Comparison of ENCODE assay signal across 27 cellular contexts in genomic region chrX:36407886-36408285, GRCh38.
"Had no signal": no experiment of that assay in that cellular context is flagged by ENCODE, and none has a peak within 500 bp of the region (broad histone marks: within the 10 kb centered on the region; RNA-seq: fewer than 3 reads in every experiment).

No MANE protein-coding gene starts in this region.

- H3K9me3 Mint-ChIP-seq: activated CD8-positive, alpha-beta T cell treated with anti-CD3 and anti-CD28 coated beads for 36 hours; activated naive CD8-positive, alpha-beta T cell treated with anti-CD3 and anti-CD28 coated beads, Interleukin-2, amount 10 ng/mL, durations not matched to agents 7 days and 5 days; T-helper 1 cell treated with Interleukin-12 subunit alpha and Interleukin-12 subunit beta and Interleukin-4 antibody, amounts not matched to agents 30 μg/mL and 1 μg/mL, for 36 hours had no signal

- H3K9me3 ChIP-seq: body of pancreas, SJSA1 had no signal

- FAIRE-seq: bronchial epithelial cell had no signal

- H3K36me3 Mint-ChIP-seq: activated naive CD8-positive, alpha-beta T cell treated with anti-CD3 and anti-CD28 coated beads, Interleukin-2, amount 10 ng/mL, durations not matched to agents 7 days and 5 days had no signal

- H3K36me3 ChIP-seq: SJSA1 had no signal

- H3K27me3 ChIP-seq: body of pancreas, SJSA1 had no signal

- H3K27me3 Mint-ChIP-seq: activated CD8-positive, alpha-beta T cell treated with anti-CD3 and anti-CD28 coated beads for 36 hours; activated naive CD8-positive, alpha-beta T cell treated with anti-CD3 and anti-CD28 coated beads, Interleukin-2, amount 10 ng/mL, durations not matched to agents 7 days and 5 days had no signal

- H3K4me3 Mint-ChIP-seq: activated CD8-positive, alpha-beta T cell treated with anti-CD3 and anti-CD28 coated beads for 36 hours; activated naive CD8-positive, alpha-beta T cell treated with anti-CD3 and anti-CD28 coated beads, Interleukin-2, amount 10 ng/mL, durations not matched to agents 7 days and 5 days; T-helper 1 cell treated with Interleukin-12 subunit alpha and Interleukin-12 subunit beta and Interleukin-4 antibody, amounts not matched to agents 30 μg/mL and 1 μg/mL, for 36 hours had no signal

- H3K4me1 Mint-ChIP-seq: activated naive CD8-positive, alpha-beta T cell treated with anti-CD3 and anti-CD28 coated beads, Interleukin-2, amount 10 ng/mL, durations not matched to agents 7 days and 5 days had no signal

- H3K27ac ChIP-seq: body of pancreas, coronary artery, RWPE1, SJSA1 had no signal

- H3K4me1 ChIP-seq: body of pancreas, SJSA1 had no signal

- DNase-seq: activated CD4-positive, alpha-beta T cell treated with anti-CD3 and anti-CD28 coated beads for 4 hours; activated CD8-positive, alpha-beta memory T cell treated with anti-CD3 and anti-CD28 coated beads, Interleukin-2, amount 50 U/mL, for 4 hours; activated CD8-positive, alpha-beta T cell treated with anti-CD3 and anti-CD28 coated beads for 36 hours; activated naive CD4-positive, alpha-beta T cell treated with anti-CD3 and anti-CD28 coated beads, Interleukin-2, amount 50 U/mL, for 16 hours; activated naive CD8-positive, alpha-beta T cell treated with anti-CD3 and anti-CD28 coated beads, Interleukin-2, amount 10 ng/mL, durations not matched to agents 7 days and 5 days; aorta; central memory CD4-positive, alpha-beta T cell; Kasumi-1; KBM-7; NCI-H1048; NCI-H1417 treated with DMSO at 0.1 percent for 48 hours; NCI-H1694; NCI-H2081; NCI-H345; NCI-H524; NCI-H774; NK-92 treated with Interleukin-12 subunit alpha and Interleukin-12 subunit beta, amount 100 ng/mL, for 24 hours; OCI-M1; Right ventricle myocardium superior had no signal

- ATAC-seq: activated CD4-positive, CD25-positive, alpha-beta regulatory T cell treated with anti-CD3 and anti-CD28 coated beads, Interleukin-2, amount 50 U/mL, for 24 hours; activated CD8-positive, alpha-beta T cell treated with anti-CD3 and anti-CD28 coated beads for 36 hours; body of pancreas; Panc1 had no signal

- H3K27ac Mint-ChIP-seq: activated CD8-positive, alpha-beta T cell treated with anti-CD3 and anti-CD28 coated beads for 36 hours; activated naive CD8-positive, alpha-beta T cell treated with anti-CD3 and anti-CD28 coated beads, Interleukin-2, amount 10 ng/mL, durations not matched to agents 7 days and 5 days; T-helper 1 cell treated with Interleukin-12 subunit alpha and Interleukin-12 subunit beta and Interleukin-4 antibody, amounts not matched to agents 30 μg/mL and 1 μg/mL, for 36 hours had no signal

- H3K4me3 ChIP-seq: body of pancreas, coronary artery, SJSA1 had no signal
